In the genomic region with DNA sequence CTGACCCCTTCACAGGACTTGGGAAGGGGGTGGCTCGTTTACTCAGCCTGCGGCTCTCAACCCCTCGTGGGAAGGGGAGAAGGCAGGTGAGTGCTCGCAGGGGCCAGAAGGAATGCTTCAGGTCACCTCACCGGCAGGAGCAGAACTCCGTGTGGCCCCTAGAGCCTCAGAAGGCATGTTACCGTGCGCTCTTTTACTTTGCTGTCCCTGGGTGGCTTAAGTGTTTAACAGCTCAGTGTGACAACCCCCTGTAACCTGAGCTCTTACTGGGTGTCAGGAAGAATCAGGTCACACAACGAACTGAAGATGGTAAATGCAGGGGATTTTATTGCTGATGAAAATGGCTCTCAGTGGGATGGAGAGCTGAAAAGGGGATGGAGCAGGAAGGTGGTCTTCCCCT, we compare ENCODE assay signal across 13 cellular contexts.
"Had no signal": no experiment of that assay in that cellular context is flagged by ENCODE, and none has a peak within 500 bp of the region (broad histone marks: within the 10 kb centered on the region; RNA-seq: fewer than 3 reads in every experiment).

No MANE protein-coding gene starts in this region.

- H3K36me3 ChIP-seq: colonic mucosa had no signal

- H3K4me1 ChIP-seq: colonic mucosa had no signal

- DNase-seq: activated CD4-positive, alpha-beta T cell treated with anti-CD3 and anti-CD28 coated beads, Interleukin-2, amount 10 ng/mL, durations not matched to agents 7 days and 5 days; activated CD4-positive, CD25-positive, alpha-beta regulatory T cell; activated CD8-positive, alpha-beta memory T cell treated with anti-CD3 and anti-CD28 coated beads for 24 hours; activated naive CD4-positive, alpha-beta T cell treated with anti-CD3 and anti-CD28 coated beads, Interleukin-2, amount 10 ng/mL, durations not matched to agents 7 days and 5 days; activated T-cell treated with anti-CD3 and anti-CD28 coated beads for 4 hours; colonic mucosa; foreskin keratinocyte; kidney; left ventricle myocardium superior; nephron progenitor cell; stimulated activated CD4-positive, alpha-beta T cell treated with anti-CD3 and anti-CD28 coated beads, Interleukin-4, amount 100 ng/mL, for 24 hours had no signal

- H3K27ac Mint-ChIP-seq: activated CD4-positive, alpha-beta T cell treated with anti-CD3 and anti-CD28 coated beads, Interleukin-2, amount 10 ng/mL, durations not matched to agents 7 days and 5 days; activated naive CD4-positive, alpha-beta T cell treated with anti-CD3 and anti-CD28 coated beads, Interleukin-2, amount 10 ng/mL, durations not matched to agents 7 days and 5 days; activated T-helper 2 cell treated with anti-CD3 and anti-CD28 coated beads, Interferon-gamma antibody, Interleukin-2, Interleukin-4, amounts not matched to agents 10 μg/mL and 5 μg/mL and 100 μg/mL, durations not matched to agents 14 hours and 24 hours and 36 hours; nephron progenitor cell; stimulated activated naive CD8-positive, alpha-beta T cell treated with anti-CD3 and anti-CD28 coated beads, Interleukin-15, Interleukin-2, amounts not matched to agents 100 ng/mL and 50 ng/mL, for 24 hours had no signal

- H3K27me3 ChIP-seq: colonic mucosa, foreskin keratinocyte had no signal

- H3K4me3 ChIP-seq: colonic mucosa had no signal

- H3K36me3 Mint-ChIP-seq: activated naive CD4-positive, alpha-beta T cell treated with anti-CD3 and anti-CD28 coated beads, Interleukin-2, amount 10 ng/mL, durations not matched to agents 7 days and 5 days had no signal

- H3K4me1 Mint-ChIP-seq: activated CD4-positive, alpha-beta T cell treated with anti-CD3 and anti-CD28 coated beads, Interleukin-2, amount 10 ng/mL, durations not matched to agents 7 days and 5 days; activated naive CD4-positive, alpha-beta T cell treated with anti-CD3 and anti-CD28 coated beads, Interleukin-2, amount 10 ng/mL, durations not matched to agents 7 days and 5 days; nephron progenitor cell had no signal

- H3K9me3 ChIP-seq: colonic mucosa had no signal

- H3K4me3 Mint-ChIP-seq: activated CD4-positive, alpha-beta T cell treated with anti-CD3 and anti-CD28 coated beads, Interleukin-2, amount 10 ng/mL, durations not matched to agents 7 days and 5 days; activated naive CD4-positive, alpha-beta T cell treated with anti-CD3 and anti-CD28 coated beads, Interleukin-2, amount 10 ng/mL, durations not matched to agents 7 days and 5 days; nephron progenitor cell; stimulated activated naive CD8-positive, alpha-beta T cell treated with anti-CD3 and anti-CD28 coated beads, Interleukin-15, Interleukin-2, amounts not matched to agents 100 ng/mL and 50 ng/mL, for 24 hours had no signal

- H3K27me3 Mint-ChIP-seq: activated CD4-positive, alpha-beta T cell treated with anti-CD3 and anti-CD28 coated beads, Interleukin-2, amount 10 ng/mL, durations not matched to agents 7 days and 5 days; activated naive CD4-positive, alpha-beta T cell treated with anti-CD3 and anti-CD28 coated beads, Interleukin-2, amount 10 ng/mL, durations not matched to agents 7 days and 5 days; stimulated activated naive CD8-positive, alpha-beta T cell treated with anti-CD3 and anti-CD28 coated beads, Interleukin-15, Interleukin-2, amounts not matched to agents 100 ng/mL and 50 ng/mL, for 24 hours had no signal

- ATAC-seq: foreskin keratinocyte, left ventricle myocardium superior had no signal

- H3K9me3 Mint-ChIP-seq: activated CD4-positive, alpha-beta T cell treated with anti-CD3 and anti-CD28 coated beads, Interleukin-2, amount 10 ng/mL, durations not matched to agents 7 days and 5 days had no signal

- H3K27ac ChIP-seq: colonic mucosa, foreskin keratinocyte had no signal
